20 cellular contexts compared by ENCODE assay signal in genomic region chr6:145055567-145055966, GRCh38.
"Had no signal": no experiment of that assay in that cellular context is flagged by ENCODE, and none has a peak within 500 bp of the region (broad histone marks: within the 10 kb centered on the region; RNA-seq: fewer than 3 reads in every experiment).

No MANE protein-coding gene starts in this region.

- DNase-seq: effector memory CD4-positive, alpha-beta T cell; gastrocnemius medialis; heart right ventricle; hypothalamus; islet precursor cell; left ventricle myocardium inferior; mucosa of descending colon; naive thymus-derived CD8-positive, alpha-beta T cell; psoas muscle; sigmoid colon; small intestine; stimulated activated CD4-positive, alpha-beta T cell treated with anti-CD3 and anti-CD28 coated beads, Interleukin-12 subunit alpha, Interleukin-12 subunit beta, amount 100 ng/mL, for 4 hours; stimulated activated naive CD4-positive, alpha-beta T cell; stomach; substantia nigra; transverse colon had no signal

- H3K4me1 Mint-ChIP-seq: naive thymus-derived CD8-positive, alpha-beta T cell had no signal

- H3K27ac ChIP-seq: gastrocnemius medialis, heart right ventricle, left ventricle myocardium inferior, neutrophil, psoas muscle, sigmoid colon, stomach, thoracic aorta, transverse colon had no signal

- H3K27ac Mint-ChIP-seq: naive thymus-derived CD8-positive, alpha-beta T cell had no signal

- FAIRE-seq: endometrium, small intestine had no signal

- H3K27me3 ChIP-seq: gastrocnemius medialis, heart right ventricle, neutrophil, sigmoid colon, stomach, transverse colon had no signal

- ATAC-seq: esophagus mucosa; gastrocnemius medialis; heart right ventricle; mucosa of descending colon; naive thymus-derived CD8-positive, alpha-beta T cell; psoas muscle had no signal

- H3K9me3 Mint-ChIP-seq: naive thymus-derived CD8-positive, alpha-beta T cell had no signal

- H3K4me3 ChIP-seq: gastrocnemius medialis, heart right ventricle, left ventricle myocardium inferior, mucosa of descending colon, psoas muscle, sigmoid colon, stomach, thoracic aorta, transverse colon had no signal

- H3K4me1 ChIP-seq: gastrocnemius medialis, heart right ventricle, left ventricle myocardium inferior, psoas muscle, sigmoid colon, stomach, transverse colon had no signal

- H3K4me3 Mint-ChIP-seq: naive thymus-derived CD8-positive, alpha-beta T cell had no signal

- H3K9me3 ChIP-seq: gastrocnemius medialis, heart right ventricle, left ventricle myocardium inferior, mucosa of descending colon, neutrophil, psoas muscle, sigmoid colon, stomach, thoracic aorta, transverse colon had no signal

- H3K36me3 ChIP-seq: gastrocnemius medialis, heart right ventricle, left ventricle myocardium inferior, neutrophil, sigmoid colon, stomach, thoracic aorta, transverse colon had no signal
